ENCODE assay signal across 37 cellular contexts in the genomic region with DNA sequence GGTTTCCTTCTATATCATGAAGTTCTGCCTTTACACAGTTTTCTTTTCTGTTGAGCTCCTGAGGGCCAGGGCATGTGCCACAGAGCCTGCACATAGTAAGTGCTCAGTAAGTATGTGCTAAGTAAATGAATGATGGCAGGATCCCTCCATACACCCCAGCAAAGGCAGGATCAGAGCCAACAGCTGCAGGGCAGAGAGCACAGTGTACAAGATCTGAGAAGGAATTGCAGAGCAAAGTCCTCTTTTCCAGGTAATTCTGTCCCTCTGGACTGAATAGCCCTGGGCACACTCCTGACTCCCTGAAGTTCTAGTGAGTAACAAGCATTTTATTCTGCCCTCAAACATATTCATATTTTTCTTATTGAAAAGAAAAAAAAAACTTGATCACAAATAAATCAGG.
"Had no signal": no experiment of that assay in that cellular context is flagged by ENCODE, and none has a peak within 500 bp of the region (broad histone marks: within the 10 kb centered on the region; RNA-seq: fewer than 3 reads in every experiment).

No MANE protein-coding gene starts in this region.

- H3K4me3 ChIP-seq: adrenal gland, body of pancreas, breast epithelium had no signal

- ATAC-seq: activated CD4-positive, alpha-beta T cell treated with anti-CD3 and anti-CD28 coated beads for 36 hours; activated CD4-positive, CD25-positive, alpha-beta regulatory T cell treated with anti-CD3 and anti-CD28 coated beads, Interleukin-2, amount 50 U/mL, for 24 hours; activated CD8-positive, alpha-beta memory T cell treated with anti-CD3 and anti-CD28 coated beads, Interleukin-2, amount 10 ng/mL, durations not matched to agents 7 days and 5 days; activated CD8-positive, alpha-beta T cell treated with anti-CD3 and anti-CD28 coated beads, Interleukin-2, amount 10 ng/mL, durations not matched to agents 7 days and 5 days; activated naive CD4-positive, alpha-beta T cell treated with anti-CD3 and anti-CD28 coated beads, Interleukin-2, amount 50 U/mL, for 72 hours; activated T-cell treated with anti-CD3 and anti-CD28 coated beads, Interleukin-2, amount 50 U/mL, for 4 hours; activated T-cell treated with anti-CD3 and anti-CD28 coated beads, Interleukin-2, amount 50 U/mL, for 72 hours; activated T-helper 17 cell treated with anti-CD3 and anti-CD28 coated beads, Interleukin-2, amount 50 U/mL, for 72 hours; body of pancreas; WTC11 had no signal

- FAIRE-seq: astrocyte, TTC549 had no signal

- H3K9me3 ChIP-seq: adrenal gland, body of pancreas, breast epithelium had no signal

- H3K36me3 ChIP-seq: adrenal gland, brain microvascular endothelial cell, breast epithelium, WERI-Rb-1 had no signal

- H3K27me3 ChIP-seq: adrenal gland, body of pancreas, breast epithelium had no signal

- H3K27ac ChIP-seq: adrenal gland, body of pancreas, brain microvascular endothelial cell, breast epithelium, WERI-Rb-1 had no signal

- DNase-seq: activated CD4-positive, alpha-beta memory T cell treated with anti-CD3 and anti-CD28 coated beads, Interleukin-2, amount 10 ng/mL, durations not matched to agents 7 days and 5 days; activated CD4-positive, alpha-beta T cell treated with anti-CD3 and anti-CD28 coated beads for 1 hour; activated CD4-positive, alpha-beta T cell treated with anti-CD3 and anti-CD28 coated beads for 36 hours; activated CD4-positive, alpha-beta T cell treated with anti-CD3 and anti-CD28 coated beads for 48 hours; activated CD4-positive, alpha-beta T cell treated with anti-CD3 and anti-CD28 coated beads, Interleukin-2, amount 10 ng/mL, durations not matched to agents 7 days and 5 days; activated CD4-positive, alpha-beta T cell treated with anti-CD3 and anti-CD28 coated beads, Interleukin-2, amount 50 U/mL, for 48 hours; activated CD4-positive, CD25-positive, alpha-beta regulatory T cell; activated CD8-positive, alpha-beta memory T cell treated with anti-CD3 and anti-CD28 coated beads for 24 hours; activated CD8-positive, alpha-beta memory T cell treated with anti-CD3 and anti-CD28 coated beads, Interleukin-2, amount 10 ng/mL, durations not matched to agents 7 days and 5 days; activated CD8-positive, alpha-beta memory T cell treated with anti-CD3 and anti-CD28 coated beads, Interleukin-2, amount 50 U/mL, for 48 hours; activated CD8-positive, alpha-beta T cell treated with anti-CD3 and anti-CD28 coated beads, Interleukin-2, amount 10 ng/mL, durations not matched to agents 7 days and 5 days; activated effector memory CD4-positive, alpha-beta T cell treated with anti-CD3 and anti-CD28 coated beads, Interleukin-2, amount 50 U/mL, for 16 hours; activated gamma-delta T cell treated with Interleukin-2 at 50 U/mL for 16 hours; activated naive CD4-positive, alpha-beta T cell; activated naive CD4-positive, alpha-beta T cell treated with anti-CD3 and anti-CD28 coated beads for 36 hours; activated naive CD4-positive, alpha-beta T cell treated with anti-CD3 and anti-CD28 coated beads, Interleukin-2, amount 50 U/mL, for 16 hours; activated naive CD8-positive, alpha-beta T cell treated with anti-CD3 and anti-CD28 coated beads for 36 hours; activated T-cell treated with anti-CD3 and anti-CD28 coated beads, Interleukin-2, amount 50 U/mL, for 4 hours; activated T-cell treated with anti-CD3 and anti-CD28 coated beads, Interleukin-2, amount 50 U/mL, for 72 hours; adrenal gland; amniotic stem cell; aorta; body of pancreas; brain microvascular endothelial cell; central memory CD4-positive, alpha-beta T cell; SW 1271; T-helper 1 cell; T-helper 2 cell; T-helper 9 cell; WERI-Rb-1 had no signal

- H3K4me1 ChIP-seq: adrenal gland, breast epithelium had no signal
